ENCODE assay signal across 17 cellular contexts in genomic region chr6:133159269-133159795, GRCh38.
"Had no signal": no experiment of that assay in that cellular context is flagged by ENCODE, and none has a peak within 500 bp of the region (broad histone marks: within the 10 kb centered on the region; RNA-seq: fewer than 3 reads in every experiment).

No MANE protein-coding gene starts in this region.

- H3K9me3 ChIP-seq: psoas muscle had no signal

- ATAC-seq: activated CD8-positive, alpha-beta T cell treated with anti-CD3 and anti-CD28 coated beads, Interleukin-2, amount 10 ng/mL, durations not matched to agents 7 days and 5 days; activated naive CD8-positive, alpha-beta T cell treated with anti-CD3 and anti-CD28 coated beads, Interleukin-2, amount 50 U/mL, for 24 hours; heart right ventricle; psoas muscle; right cardiac atrium; stimulated activated naive CD8-positive, alpha-beta T cell treated with anti-CD3 and anti-CD28 coated beads, Interleukin-15, Interleukin-2, amounts not matched to agents 100 U/mL and 50 U/mL, for 24 hours had no signal

- H3K27me3 ChIP-seq: esophagus squamous epithelium, heart right ventricle, tibial nerve had no signal

- H3K4me1 ChIP-seq: esophagus squamous epithelium, heart right ventricle, psoas muscle had no signal

- H3K4me3 ChIP-seq: esophagus squamous epithelium, heart right ventricle, psoas muscle, tibial nerve had no signal

- H3K27ac ChIP-seq: esophagus squamous epithelium, heart right ventricle, psoas muscle, tibial nerve had no signal

- DNase-seq: activated CD4-positive, alpha-beta T cell treated with anti-CD3 and anti-CD28 coated beads, Interleukin-2, amount 10 ng/mL, durations not matched to agents 7 days and 5 days; activated CD8-positive, alpha-beta T cell treated with anti-CD3 and anti-CD28 coated beads, Interleukin-2, amount 10 ng/mL, durations not matched to agents 7 days and 5 days; activated naive CD4-positive, alpha-beta T cell treated with anti-CD3 and anti-CD28 coated beads for 36 hours; activated naive CD8-positive, alpha-beta T cell treated with anti-CD3 and anti-CD28 coated beads, Interleukin-2, amount 50 U/mL, for 24 hours; activated T-cell treated with anti-CD3 and anti-CD28 coated beads, Interleukin-2, amount 50 U/mL, for 24 hours; dermis blood vessel endothelial cell; effector memory CD4-positive, alpha-beta T cell; esophagus squamous epithelium; heart right ventricle; immature natural killer cell; nephron progenitor cell; psoas muscle; right cardiac atrium; stimulated activated CD4-positive, alpha-beta T cell treated with anti-CD3 and anti-CD28 coated beads, Interleukin-2, amount 100 ng/mL, for 24 hours; stimulated activated naive CD8-positive, alpha-beta T cell treated with anti-CD3 and anti-CD28 coated beads, Interleukin-15, Interleukin-2, amounts not matched to agents 100 U/mL and 50 U/mL, for 24 hours; substantia nigra had no signal

- H3K36me3 ChIP-seq: esophagus squamous epithelium, heart right ventricle, tibial nerve had no signal
